In the genomic region with DNA sequence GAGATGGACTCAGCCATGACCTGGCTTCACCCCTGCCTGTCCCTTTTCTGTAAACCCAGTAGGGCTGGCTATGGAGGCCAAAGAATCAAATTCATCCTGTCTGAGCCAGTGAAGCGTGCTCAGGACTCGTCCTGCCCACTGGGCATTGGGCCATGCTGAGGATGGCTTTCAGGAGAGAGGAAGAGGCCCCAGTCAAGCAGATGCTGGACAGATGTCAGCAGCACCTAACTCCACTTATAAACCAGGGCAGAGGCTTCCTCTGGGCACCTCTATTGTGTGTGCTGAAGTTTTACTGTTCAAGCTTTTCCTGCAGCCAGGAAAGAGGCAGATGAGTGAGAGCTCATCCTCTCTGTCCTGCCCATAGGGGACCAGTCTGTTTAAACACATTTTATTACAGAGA, we compare ENCODE assay signal across 24 cellular contexts.
"Had no signal": no experiment of that assay in that cellular context is flagged by ENCODE, and none has a peak within 500 bp of the region (broad histone marks: within the 10 kb centered on the region; RNA-seq: fewer than 3 reads in every experiment).

No MANE protein-coding gene starts in this region.

- DNase-seq: effector memory CD8-positive, alpha-beta T cell; glutamatergic neuron; immature natural killer cell; kidney; left colon; left ventricle myocardium superior; mesenchymal stem cell; midbrain; nucleus accumbens; ovary; right lobe of liver; stimulated activated CD4-positive, alpha-beta T cell treated with anti-CD3 and anti-CD28 coated beads, Interleukin-4, amount 100 ng/mL, for 24 hours; stimulated activated naive B cell treated with anti-CD40 and anti-IgM and Interleukin-4, amounts not matched to agents 10 μg/mL and 1 μg/mL and 100 μg/mL, for 72 hours; stimulated activated naive CD8-positive, alpha-beta T cell treated with anti-CD3 and anti-CD28 coated beads, Interleukin-15, amount 100 ng/mL, for 72 hours; testis had no signal

- H3K9ac ChIP-seq: neural progenitor cell had no signal

- ATAC-seq: effector memory CD8-positive, alpha-beta T cell; gastroesophageal sphincter; left colon; left ventricle myocardium superior; natural killer cell treated with Interleukin-12 subunit alpha and Interleukin-12 subunit beta and Interleukin-15 and Interleukin-18, amount 100 ng/mL, for 72 hours; right lobe of liver; stimulated activated naive B cell treated with anti-CD40 and anti-IgM and Interleukin-4, amounts not matched to agents 10 μg/mL and 1 μg/mL and 100 μg/mL, for 72 hours; stimulated activated naive CD8-positive, alpha-beta T cell treated with anti-CD3 and anti-CD28 coated beads, Interleukin-15, amount 100 ng/mL, for 72 hours had no signal

- H3K4me1 ChIP-seq: esophagus muscularis mucosa, gastroesophageal sphincter, neural progenitor cell, right lobe of liver, testis, tibial nerve had no signal

- H3K27me3 Mint-ChIP-seq: natural killer cell treated with Interleukin-12 subunit alpha and Interleukin-12 subunit beta and Interleukin-15 and Interleukin-18, amount 100 ng/mL, for 72 hours had no signal

- H3K27ac Mint-ChIP-seq: dendritic cell treated with granulocyte-macrophage colony-stimulating factor and Interleukin-4, amounts not matched to agents 40 ng/mL and 50 ng/mL, for 4 days; effector memory CD8-positive, alpha-beta T cell; immature natural killer cell; natural killer cell treated with Interleukin-12 subunit alpha and Interleukin-12 subunit beta and Interleukin-15 and Interleukin-18, amount 100 ng/mL, for 72 hours; neural progenitor cell; progenitor cell of endocrine pancreas; stimulated activated naive B cell treated with anti-CD40 and anti-IgM and Interleukin-4, amounts not matched to agents 10 μg/mL and 1 μg/mL and 100 μg/mL, for 72 hours; stimulated activated naive CD8-positive, alpha-beta T cell treated with anti-CD3 and anti-CD28 coated beads, Interleukin-15, amount 100 ng/mL, for 72 hours had no signal

- H3K36me3 Mint-ChIP-seq: natural killer cell treated with Interleukin-12 subunit alpha and Interleukin-12 subunit beta and Interleukin-15 and Interleukin-18, amount 100 ng/mL, for 72 hours; neural progenitor cell; stimulated activated naive B cell treated with anti-CD40 and anti-IgM and Interleukin-4, amounts not matched to agents 10 μg/mL and 1 μg/mL and 100 μg/mL, for 72 hours had no signal

- H3K36me3 ChIP-seq: esophagus muscularis mucosa, gastroesophageal sphincter, neural progenitor cell, ovary, right lobe of liver, tibial nerve had no signal

- H3K4me3 ChIP-seq: esophagus muscularis mucosa, gastroesophageal sphincter, lung, neural progenitor cell, ovary, right lobe of liver, testis, tibial nerve had no signal

- H3K4me3 Mint-ChIP-seq: dendritic cell treated with granulocyte-macrophage colony-stimulating factor and Interleukin-4, amounts not matched to agents 40 ng/mL and 50 ng/mL, for 4 days; effector memory CD8-positive, alpha-beta T cell; immature natural killer cell; natural killer cell treated with Interleukin-12 subunit alpha and Interleukin-12 subunit beta and Interleukin-15 and Interleukin-18, amount 100 ng/mL, for 72 hours; neural progenitor cell; stimulated activated naive B cell treated with anti-CD40 and anti-IgM and Interleukin-4, amounts not matched to agents 10 μg/mL and 1 μg/mL and 100 μg/mL, for 72 hours; stimulated activated naive CD8-positive, alpha-beta T cell treated with anti-CD3 and anti-CD28 coated beads, Interleukin-15, amount 100 ng/mL, for 72 hours had no signal

- H3K4me2 ChIP-seq: neural progenitor cell had no signal

- H3K9me3 ChIP-seq: esophagus muscularis mucosa, gastroesophageal sphincter, ovary, right lobe of liver, testis, tibial nerve had no signal

- H2AFZ ChIP-seq: neural progenitor cell had no signal

- H3K27ac ChIP-seq: epithelial cell of prostate, esophagus muscularis mucosa, gastroesophageal sphincter, neural progenitor cell, ovary, right lobe of liver, testis, tibial nerve had no signal

- H3K4me1 Mint-ChIP-seq: neural progenitor cell; stimulated activated naive B cell treated with anti-CD40 and anti-IgM and Interleukin-4, amounts not matched to agents 10 μg/mL and 1 μg/mL and 100 μg/mL, for 72 hours; stimulated activated naive CD8-positive, alpha-beta T cell treated with anti-CD3 and anti-CD28 coated beads, Interleukin-15, amount 100 ng/mL, for 72 hours had no signal

- H3K27me3 ChIP-seq: neural progenitor cell, ovary, right lobe of liver, testis, tibial nerve had no signal

- H3K9me3 Mint-ChIP-seq: dendritic cell treated with granulocyte-macrophage colony-stimulating factor and Interleukin-4, amounts not matched to agents 40 ng/mL and 50 ng/mL, for 4 days; effector memory CD8-positive, alpha-beta T cell; natural killer cell treated with Interleukin-12 subunit alpha and Interleukin-12 subunit beta and Interleukin-15 and Interleukin-18, amount 100 ng/mL, for 72 hours; neural progenitor cell; stimulated activated naive B cell treated with anti-CD40 and anti-IgM and Interleukin-4, amounts not matched to agents 10 μg/mL and 1 μg/mL and 100 μg/mL, for 72 hours; stimulated activated naive CD8-positive, alpha-beta T cell treated with anti-CD3 and anti-CD28 coated beads, Interleukin-15, amount 100 ng/mL, for 72 hours had no signal
